Comparison of ENCODE assay signal across 25 cellular contexts in genomic region chr4:53186714-53187358, GRCh38.
A peak's percentile ranks its signal among the peaks of the same experiment; 100 is the strongest.
DNase-seq lines count a peak whose midpoint lies in the region; ATAC-seq, FAIRE-seq and TF ChIP-seq lines count a peak whose summit lies in the region.
"Had no signal": no experiment of that assay in that cellular context is flagged by ENCODE, and none has a peak within 500 bp of the region (broad histone marks: within the 10 kb centered on the region; RNA-seq: fewer than 3 reads in every experiment).

No MANE protein-coding gene starts in this region.

- in situ Hi-C loops in K562 (cut with MboI): no loop called here

- intact Hi-C loops in K562 (cut with micrococcal nuclease): no loop called here

- CTCF ChIA-PET in HEK293T (lab: Yijun Ruan, JAX) (no interaction called here), K562 (lab: Yijun Ruan, JAX; ENCODE audit: low intra/inter-chr PET ratio) (no interaction called here)

- H2BK15ac ChIP-seq in H9 (ENCODE audit: low read depth, low read length): no peak overlapping the region

- peaks cover 2% of the 10 kb centered on the region; the same call in 1 of the 3 replicates for H3K36me3 ChIP-seq in K562 (ENCODE audit: control insufficient read depth, insufficient read depth, low read length)
- H3K36me3 ChIP-seq in osteoblast (ENCODE audit: insufficient read depth, low read length): no peaks in the 10 kb centered on the region
- H3K36me3 ChIP-seq: tibial nerve had no signal

- H3K27ac ChIP-seq in K562 (ENCODE audit: extremely low read depth, low read depth, low read length) (no peak overlapping the region), osteoblast (ENCODE audit: low read depth, low read length) (peak overlapping the region; percentile 94), H9 (ENCODE audit: insufficient read length, low read depth, low read length) (no peak overlapping the region)
- H3K27ac ChIP-seq: epithelial cell of prostate had no signal

- H4K8ac ChIP-seq in H9 (replicated peaks; ENCODE audit: insufficient read length, low read depth, low read length): no peak overlapping the region

- no peak overlapping the region for H2BK12ac ChIP-seq in H9 (ENCODE audit: insufficient read length, low read depth, low read length)

- H3K79me1 ChIP-seq in H9 (ENCODE audit: insufficient read depth, low read depth, low read length, poor library complexity, severe bottlenecking): no peaks in the 10 kb centered on the region

- H3K4me1 ChIP-seq in K562 (replicated peaks in 1 of 2; ENCODE audit: control insufficient read depth in 2 of 2, insufficient read depth in 2 of 2, low read length in 2 of 2): peaks cover 0 to 5% of the 10 kb centered on the region in 2 experiments; a peak in 1 of 5 replicates
- H3K4me1 ChIP-seq in osteoblast (ENCODE audit: insufficient read depth, low read length): peaks cover 46% of the 10 kb centered on the region
- no peaks in the 10 kb centered on the region for H3K4me1 ChIP-seq in H9 (ENCODE audit: insufficient read depth, low read length)

- 16% methylated on average over 4 of the region's 4 CpGs for WGBS in K562 (ENCODE audit: insufficient coverage, low coverage, missing lambda C conversion rate)
- WGBS in H9 (ENCODE audit: extremely low coverage, insufficient read length, low lambda C conversion rate): no CpG with 5 or more reads among the region's 4 CpGs

- no peaks in the 10 kb centered on the region for H3K9me1 ChIP-seq in K562 (ENCODE audit: control insufficient read depth, insufficient read depth, low read length)

- no peak for TF ChIP-seq CTCF in K562 (IDR thresholded peaks at IDR 0.05 in 2 of 3, conservative IDR thresholded peaks at IDR 0.05 in 1 of 3; ENCODE audit: insufficient read depth in 2 of 3, low read depth in 1 of 3, low read length in 3 of 3)
- TF ChIP-seq CTCF in osteoblast (IDR thresholded peaks at IDR 0.05; ENCODE audit: extremely low read depth, low read depth, low read length): no peak
- no peak for TF ChIP-seq CTCF in H9 (conservative IDR thresholded peaks at IDR 0.05)

- TF ChIP-seq EP300 in K562 (IDR thresholded peaks at IDR 0.05; ENCODE audit: low read length): peak; percentile 77

- no peak overlapping the region for H3K27ac Mint-ChIP-seq in H9
- H3K27ac Mint-ChIP-seq: activated CD4-positive, alpha-beta T cell treated with anti-CD3 and anti-CD28 coated beads, Interleukin-2, amount 10 ng/mL, durations not matched to agents 24 days and 14 days; activated naive CD4-positive, alpha-beta T cell treated with anti-CD3 and anti-CD28 coated beads, Interleukin-2, amount 10 ng/mL, durations not matched to agents 7 days and 5 days; activated T-cell treated with anti-CD3 and anti-CD28 coated beads, Interleukin-2, amount 50 U/mL, for 72 hours; CD4-positive, alpha-beta memory T cell; stimulated activated naive CD8-positive, alpha-beta T cell treated with anti-CD3 and anti-CD28 coated beads, Interleukin-15, amount 100 ng/mL, for 72 hours; T-helper 17 cell had no signal

- no peaks in the 10 kb centered on the region for H3K27me3 Mint-ChIP-seq in H9 (ENCODE audit: low read depth)
- H3K27me3 Mint-ChIP-seq: activated CD4-positive, alpha-beta T cell treated with anti-CD3 and anti-CD28 coated beads, Interleukin-2, amount 10 ng/mL, durations not matched to agents 24 days and 14 days; activated naive CD4-positive, alpha-beta T cell treated with anti-CD3 and anti-CD28 coated beads, Interleukin-2, amount 10 ng/mL, durations not matched to agents 7 days and 5 days; CD4-positive, alpha-beta memory T cell; stimulated activated naive CD8-positive, alpha-beta T cell treated with anti-CD3 and anti-CD28 coated beads, Interleukin-15, amount 100 ng/mL, for 72 hours; T-helper 17 cell had no signal

- no peak overlapping the region for H3K4ac ChIP-seq in H9 (ENCODE audit: low read depth, low read length)

- H3K4me3 ChIP-seq in K562 (no peak overlapping the region), osteoblast (ENCODE audit: insufficient read depth, low read length) (no peak overlapping the region)
- H3K4me3 ChIP-seq: lung, tibial nerve had no signal

- H3K23ac ChIP-seq in H9 (ENCODE audit: insufficient read length, low read depth, low read length): no peak overlapping the region

- peak; percentile 13 for DNase-seq in HEK293T (ENCODE audit: extremely low spot score)
- peak; percentile 70 for DNase-seq in NCI-H69 (lab: John Stamatoyannopoulos, UW)
- peak in 1 of 4 experiments; percentile 33 for DNase-seq in K562 (ENCODE audit: extremely low read depth in 1 of 4, low spot score in 3 of 4)
- DNase-seq in osteoblast (ENCODE audit: insufficient read length, low spot score, missing footprints): no peak
- no peak for DNase-seq in H9
- no peak for DNase-seq in NCI-H1092 treated with DMSO at 0.1 percent for 48 hours (lab: John Stamatoyannopoulos, UW)
- DNase-seq: activated CD4-positive, alpha-beta T cell treated with anti-CD3 and anti-CD28 coated beads, Interleukin-2, amount 10 ng/mL, durations not matched to agents 24 days and 14 days; activated naive CD4-positive, alpha-beta T cell treated with anti-CD3 and anti-CD28 coated beads, Interleukin-2, amount 10 ng/mL, durations not matched to agents 7 days and 5 days; activated T-cell treated with anti-CD3 and anti-CD28 coated beads, Interleukin-2, amount 50 U/mL, for 72 hours; anterior cingulate cortex; CD4-positive, alpha-beta memory T cell; central memory CD4-positive, alpha-beta T cell; DMS153; GDM1; hypothalamus; islet precursor cell; NCI-H1694; NCI-H226; stimulated activated CD4-positive, alpha-beta T cell treated with anti-CD3 and anti-CD28 coated beads, Interleukin-12 subunit alpha, Interleukin-12 subunit beta, amount 100 ng/mL, for 4 hours; stimulated activated naive CD8-positive, alpha-beta T cell treated with anti-CD3 and anti-CD28 coated beads, Interleukin-15, amount 100 ng/mL, for 72 hours; T-helper 17 cell had no signal

- no peak overlapping the region for H2BK5ac ChIP-seq in H9 (ENCODE audit: insufficient read length, low read length)

- H3K9ac ChIP-seq in K562 (ENCODE audit: insufficient read depth in 1 of 2, low read depth in 2 of 2, low read length in 2 of 2): no peak overlapping the region
- H3K9ac ChIP-seq in H9 (ENCODE audit: extremely low read depth, insufficient read length, low read length): no peak overlapping the region

- no peak for TF ChIP-seq RAD21 in K562 (CRISPR knock-in tag; conservative IDR thresholded peaks at IDR 0.05 in 1 of 2, IDR thresholded peaks at IDR 0.05 in 1 of 2)

- H3K56ac ChIP-seq in H9 (ENCODE audit: insufficient read length, low read depth, low read length): no peak overlapping the region

- ATAC-seq in K562 (peak; percentile 65; the same call in 2 of the 3 replicates), GM21619 (IDR thresholded peaks at IDR 0.05; ENCODE audit: unreplicated experiment) (no peak)
- ATAC-seq: activated T-cell treated with anti-CD3 and anti-CD28 coated beads, Interleukin-2, amount 50 U/mL, for 72 hours; stimulated activated naive CD8-positive, alpha-beta T cell treated with anti-CD3 and anti-CD28 coated beads, Interleukin-15, amount 100 ng/mL, for 72 hours; T-helper 17 cell had no signal

- H3K79me2 ChIP-seq in K562 (ENCODE audit: control insufficient read depth, insufficient read depth, low read length): no peaks in the 10 kb centered on the region
- H3K79me2 ChIP-seq in osteoblast (ENCODE audit: insufficient read depth, low read length): peaks cover 12% of the 10 kb centered on the region
- no peaks in the 10 kb centered on the region for H3K79me2 ChIP-seq in H9 (ENCODE audit: insufficient read depth, low read length)

- no peak overlapping the region for H3K18ac ChIP-seq in H9 (ENCODE audit: insufficient read length, low read depth, low read length)

- H2BK20ac ChIP-seq in H9 (ENCODE audit: low read depth, low read length, poor library complexity, severe bottlenecking): no peak overlapping the region

- peak; percentile 32 for FAIRE-seq in K562 (lab: Jason Lieb, UNC)

- H2BK120ac ChIP-seq in H9 (ENCODE audit: low read depth, low read length, poor library complexity, severe bottlenecking): no peak overlapping the region

- no peak overlapping the region for H4K91ac ChIP-seq in H9 (ENCODE audit: insufficient read length, low read depth, low read length)

- H2AK5ac ChIP-seq in H9 (ENCODE audit: insufficient read length, low read length): no peak overlapping the region

- no peak overlapping the region for H4K5ac ChIP-seq in H9 (ENCODE audit: insufficient read length, low read depth, low read length)

- no peak overlapping the region for H3K14ac ChIP-seq in H9 (ENCODE audit: insufficient read depth, low read length)

- H2AFZ ChIP-seq in K562 (ENCODE audit: low read depth, low read length) (no peak overlapping the region), osteoblast (ENCODE audit: low read length) (no peak overlapping the region), H9 (ENCODE audit: low read length) (no peak overlapping the region)

- BruUV-seq in K562 (replicated peaks; lab: Mats Ljungman, UMichigan): no TSS peak

- H3K9me3 ChIP-seq in K562 (replicated peaks; ENCODE audit: control insufficient read depth, insufficient read depth, low read depth, low read length) (no peaks in the 10 kb centered on the region), osteoblast (ENCODE audit: low read depth, low read length) (no peaks in the 10 kb centered on the region), H9 (ENCODE audit: control insufficient read depth, low read depth, low read length) (no peaks in the 10 kb centered on the region)
- H3K9me3 ChIP-seq: tibial nerve had no signal

- no peaks in the 10 kb centered on the region for H3K23me2 ChIP-seq in H9 (ENCODE audit: insufficient read length, low read depth, low read length, poor library complexity, severe bottlenecking)

- peaks cover 2 to 6% of the 10 kb centered on the region in 2 experiments; a peak in 3 of 5 replicates for H3K9me3 Mint-ChIP-seq in H9
- H3K9me3 Mint-ChIP-seq: stimulated activated naive CD8-positive, alpha-beta T cell treated with anti-CD3 and anti-CD28 coated beads, Interleukin-15, amount 100 ng/mL, for 72 hours had no signal

- H3K27me3 ChIP-seq in K562 (ENCODE audit: control insufficient read depth in 2 of 2, insufficient read depth in 2 of 2, low read length in 2 of 2): no peaks in the 10 kb centered on the region
- no peaks in the 10 kb centered on the region for H3K27me3 ChIP-seq in osteoblast (ENCODE audit: insufficient read depth, low read length)
- no peaks in the 10 kb centered on the region for H3K27me3 ChIP-seq in H9 (ENCODE audit: insufficient read depth, low read length)
- H3K27me3 ChIP-seq: tibial nerve had no signal

- no peak overlapping the region for H3K4me3 Mint-ChIP-seq in H9
- H3K4me3 Mint-ChIP-seq: activated CD4-positive, alpha-beta T cell treated with anti-CD3 and anti-CD28 coated beads, Interleukin-2, amount 10 ng/mL, durations not matched to agents 24 days and 14 days; activated naive CD4-positive, alpha-beta T cell treated with anti-CD3 and anti-CD28 coated beads, Interleukin-2, amount 10 ng/mL, durations not matched to agents 7 days and 5 days; activated T-cell treated with anti-CD3 and anti-CD28 coated beads, Interleukin-2, amount 50 U/mL, for 72 hours; CD4-positive, alpha-beta memory T cell; stimulated activated naive CD8-positive, alpha-beta T cell treated with anti-CD3 and anti-CD28 coated beads, Interleukin-15, amount 100 ng/mL, for 72 hours; T-helper 17 cell had no signal

- H4K20me1 ChIP-seq in K562 (replicated peaks; ENCODE audit: control insufficient read depth, insufficient read depth, low read length) (no peaks in the 10 kb centered on the region), osteoblast (ENCODE audit: insufficient read depth, low read length) (no peaks in the 10 kb centered on the region), H9 (ENCODE audit: control insufficient read depth, insufficient read depth, insufficient read length) (no peaks in the 10 kb centered on the region)

- no peak for TF ChIP-seq POLR2A in K562 (conservative IDR thresholded peaks at IDR 0.05)

- no peaks in the 10 kb centered on the region for H3K4me1 Mint-ChIP-seq in H9
- H3K4me1 Mint-ChIP-seq: activated CD4-positive, alpha-beta T cell treated with anti-CD3 and anti-CD28 coated beads, Interleukin-2, amount 10 ng/mL, durations not matched to agents 24 days and 14 days; activated naive CD4-positive, alpha-beta T cell treated with anti-CD3 and anti-CD28 coated beads, Interleukin-2, amount 10 ng/mL, durations not matched to agents 7 days and 5 days; stimulated activated naive CD8-positive, alpha-beta T cell treated with anti-CD3 and anti-CD28 coated beads, Interleukin-15, amount 100 ng/mL, for 72 hours had no signal

- POLR2A ChIA-PET in HEK293T (lab: Yijun Ruan, JAX) (no interaction called here), K562 (lab: Yijun Ruan, JAX) (no interaction called here)

- 0 out of 7 replicates have a peak, but pooled peaks cover 0 to 2% (median 0%) of the 10 kb centered on the region in 3 experiments for H3K36me3 Mint-ChIP-seq in H9 (ENCODE audit: insufficient read depth in 1 of 3, low read depth in 3 of 3)

- H3K4me2 ChIP-seq in K562 (ENCODE audit: insufficient read depth, low read length) (no peak overlapping the region), osteoblast (ENCODE audit: insufficient read depth, low read length) (peak overlapping the region; percentile 20), H9 (ENCODE audit: insufficient read depth, insufficient read length, low read length) (no peak overlapping the region)

- H3T11ph ChIP-seq in H9 (ENCODE audit: low read length): no peak overlapping the region

Comparison
In these comparisons a context has a peak if more than half of its experiments do, and no peak if none do; other contexts are left out.
1. DNase-seq: peak in HEK293T (single experiment) and NCI-H69 (single experiment); none in osteoblast (single experiment), H9 (single experiment) and NCI-H1092 treated with DMSO at 0.1 percent for 48 hours (single experiment).